21 cellular contexts compared by ENCODE assay signal in the genomic region with DNA sequence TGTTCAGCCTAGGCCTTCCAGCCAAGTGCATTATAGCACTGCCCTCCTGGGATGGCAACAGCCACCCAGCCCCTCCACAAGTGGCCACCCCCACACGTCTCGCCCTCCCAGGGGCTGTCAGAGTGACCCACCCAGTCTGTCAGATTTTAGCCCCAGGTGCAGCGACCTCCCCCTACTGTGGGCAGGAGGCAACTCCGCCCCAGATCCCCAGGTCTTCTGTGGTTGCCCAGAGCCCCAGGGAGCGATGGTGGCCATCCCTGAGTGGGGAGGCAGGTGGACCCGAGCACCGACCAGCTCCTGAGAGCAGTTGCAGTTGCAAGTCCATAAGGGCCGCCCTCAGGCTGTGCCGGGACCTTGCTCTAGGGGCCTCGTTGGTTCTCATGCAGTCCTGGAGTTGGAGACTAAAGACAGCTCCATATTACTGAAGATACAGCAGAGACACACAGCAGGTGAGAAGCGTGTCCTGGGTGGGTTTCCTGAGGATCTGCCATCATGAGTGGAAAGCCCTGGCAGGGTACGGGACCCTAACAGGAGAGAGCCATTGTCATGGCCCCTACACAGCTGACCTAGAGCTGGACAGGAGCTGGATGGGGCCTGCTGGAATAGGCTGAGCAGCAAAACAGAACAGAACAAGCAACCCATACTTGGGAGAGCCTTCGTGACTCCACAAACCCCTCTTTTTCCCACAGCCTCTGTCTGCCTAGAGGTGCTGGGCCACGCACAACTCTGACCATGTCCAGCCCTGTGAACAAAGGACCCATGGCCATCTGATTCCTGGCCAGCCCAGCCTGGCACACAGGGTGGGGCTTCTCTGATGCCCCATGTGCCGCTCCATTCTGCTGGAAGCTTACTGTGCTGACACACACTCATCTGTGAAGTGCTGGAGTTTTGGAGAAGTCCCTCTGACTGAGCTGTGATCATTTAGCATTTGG.
DNase-seq lines count a peak whose midpoint lies in the region; ATAC-seq and TF ChIP-seq lines count a peak whose summit lies in the region.
"Had no signal": no experiment of that assay in that cellular context is flagged by ENCODE, and none has a peak within 500 bp of the region (broad histone marks: within the 10 kb centered on the region; RNA-seq: fewer than 3 reads in every experiment).

No MANE protein-coding gene starts in this region.

- POLR2A ChIA-PET in WTC11 (lab: Charles Lee), result no interaction called here

- CTCF ChIA-PET in WTC11 (lab: Charles Lee), result no interaction called here

- H3K27ac Mint-ChIP-seq in WTC11, result no peak overlapping the region
- H3K27ac Mint-ChIP-seq: activated naive CD4-positive, alpha-beta T cell treated with anti-CD3 and anti-CD28 coated beads, Interleukin-2, amount 50 U/mL, for 24 hours; activated T-cell treated with anti-CD3 and anti-CD28 coated beads, Interleukin-2, amount 50 U/mL, for 72 hours had no signal

- peak; percentile 61 for DNase-seq in cardiac septum (ENCODE audit: low spot score)
- DNase-seq in left cardiac atrium, result no peak
- DNase-seq in WTC11 (ENCODE audit: low spot score), result peak; percentile 8
- peak; percentile 69 for DNase-seq in mesenteric fat pad (ENCODE audit: low spot score)
- no peak for DNase-seq in NCI-H1417 (lab: John Stamatoyannopoulos, UW)
- DNase-seq in SKM-1 treated with dmso at 0.1 percent for 144 hours (lab: John Stamatoyannopoulos, UW; ENCODE audit: unreplicated experiment), result no peak
- DNase-seq: ACHN; activated CD4-positive, alpha-beta T cell treated with anti-CD3 and anti-CD28 coated beads for 48 hours; activated T-cell treated with anti-CD3 and anti-CD28 coated beads, Interleukin-2, amount 50 U/mL, for 72 hours; amygdala; cortex of kidney; DMS53; esophagus squamous epithelium; NCI-H1105 treated with DMSO at 0.1 percent for 48 hours; NCI-H2029; NCI-H82; stimulated activated naive CD8-positive, alpha-beta T cell treated with anti-CD3 and anti-CD28 coated beads, Interleukin-15, Interleukin-2, amounts not matched to agents 100 U/mL and 50 U/mL, for 24 hours; T-helper 2 cell had no signal

- H3K9me3 Mint-ChIP-seq in WTC11, result no peaks in the 10 kb centered on the region
- H3K9me3 Mint-ChIP-seq: activated naive CD4-positive, alpha-beta T cell treated with anti-CD3 and anti-CD28 coated beads, Interleukin-2, amount 50 U/mL, for 24 hours; activated T-cell treated with anti-CD3 and anti-CD28 coated beads, Interleukin-2, amount 50 U/mL, for 72 hours had no signal

- peaks cover 21% of the 10 kb centered on the region for H3K4me1 Mint-ChIP-seq in WTC11
- H3K4me1 Mint-ChIP-seq: activated naive CD4-positive, alpha-beta T cell treated with anti-CD3 and anti-CD28 coated beads, Interleukin-2, amount 50 U/mL, for 24 hours had no signal

- intact Hi-C loops in cardiac septum (cut with DNase I), result no loop called here
- intact Hi-C loops in left cardiac atrium (cut with DNase I), result no loop called here

- ATAC-seq in left cardiac atrium (no peak), WTC11 (no peak), GM19455 (IDR thresholded peaks at IDR 0.05; ENCODE audit: unreplicated experiment) (no peak)
- ATAC-seq: activated T-cell treated with anti-CD3 and anti-CD28 coated beads, Interleukin-2, amount 50 U/mL, for 72 hours; K562 had no signal

- H3K4me3 Mint-ChIP-seq in WTC11, result no peak overlapping the region
- H3K4me3 Mint-ChIP-seq: activated naive CD4-positive, alpha-beta T cell treated with anti-CD3 and anti-CD28 coated beads, Interleukin-2, amount 50 U/mL, for 24 hours; activated T-cell treated with anti-CD3 and anti-CD28 coated beads, Interleukin-2, amount 50 U/mL, for 72 hours had no signal

- peaks cover 3% of the 10 kb centered on the region for H3K36me3 Mint-ChIP-seq in WTC11
- H3K36me3 Mint-ChIP-seq: activated naive CD4-positive, alpha-beta T cell treated with anti-CD3 and anti-CD28 coated beads, Interleukin-2, amount 50 U/mL, for 24 hours had no signal

- TF ChIP-seq CTCF in WTC11 (IDR thresholded peaks at IDR 0.05), result no peak

- H3K27me3 Mint-ChIP-seq in WTC11 (ENCODE audit: low read depth), result no peaks in the 10 kb centered on the region
- H3K27me3 Mint-ChIP-seq: activated naive CD4-positive, alpha-beta T cell treated with anti-CD3 and anti-CD28 coated beads, Interleukin-2, amount 50 U/mL, for 24 hours had no signal

TF ChIP-seq in WTC11, 78 proteins besides CTCF, POLR2A, EP300 and RAD21:
- no peak for TF ChIP-seq NFE2L1 (CRISPR knock-in tag; IDR thresholded peaks at IDR 0.05)
- no peak for TF ChIP-seq OVOL2 (CRISPR knock-in tag; IDR thresholded peaks at IDR 0.05; ENCODE audit: borderline replicate concordance)
- no peak for TF ChIP-seq NR2C2 (CRISPR knock-in tag; IDR thresholded peaks at IDR 0.05)
- no peak for TF ChIP-seq SP1 (CRISPR knock-in tag; conservative IDR thresholded peaks at IDR 0.05)
- no peak for TF ChIP-seq GRHL2 (CRISPR knock-in tag; IDR thresholded peaks at IDR 0.05; ENCODE audit: insufficient replicate concordance, severe bottlenecking)
- no peak for TF ChIP-seq ZNF423 (CRISPR knock-in tag; IDR thresholded peaks at IDR 0.05)
- TF ChIP-seq, protein P1, sequence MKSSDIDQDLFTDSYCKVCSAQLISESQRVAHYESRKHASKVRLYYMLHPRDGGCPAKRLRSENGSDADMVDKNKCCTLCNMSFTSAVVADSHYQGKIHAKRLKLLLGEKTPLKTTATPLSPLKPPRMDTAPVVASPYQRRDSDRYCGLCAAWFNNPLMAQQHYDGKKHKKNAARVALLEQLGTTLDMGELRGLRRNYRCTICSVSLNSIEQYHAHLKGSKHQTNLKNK (CRISPR knock-in tag; IDR thresholded peaks at IDR 0.05), result no peak
- no peak for TF ChIP-seq ZNF232 (CRISPR knock-in tag; IDR thresholded peaks at IDR 0.05)
- TF ChIP-seq, protein P2, sequence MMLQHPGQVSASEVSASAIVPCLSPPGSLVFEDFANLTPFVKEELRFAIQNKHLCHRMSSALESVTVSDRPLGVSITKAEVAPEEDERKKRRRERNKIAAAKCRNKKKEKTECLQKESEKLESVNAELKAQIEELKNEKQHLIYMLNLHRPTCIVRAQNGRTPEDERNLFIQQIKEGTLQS (CRISPR knock-in tag; conservative IDR thresholded peaks at IDR 0.05), result no peak
- TF ChIP-seq, protein P3, sequence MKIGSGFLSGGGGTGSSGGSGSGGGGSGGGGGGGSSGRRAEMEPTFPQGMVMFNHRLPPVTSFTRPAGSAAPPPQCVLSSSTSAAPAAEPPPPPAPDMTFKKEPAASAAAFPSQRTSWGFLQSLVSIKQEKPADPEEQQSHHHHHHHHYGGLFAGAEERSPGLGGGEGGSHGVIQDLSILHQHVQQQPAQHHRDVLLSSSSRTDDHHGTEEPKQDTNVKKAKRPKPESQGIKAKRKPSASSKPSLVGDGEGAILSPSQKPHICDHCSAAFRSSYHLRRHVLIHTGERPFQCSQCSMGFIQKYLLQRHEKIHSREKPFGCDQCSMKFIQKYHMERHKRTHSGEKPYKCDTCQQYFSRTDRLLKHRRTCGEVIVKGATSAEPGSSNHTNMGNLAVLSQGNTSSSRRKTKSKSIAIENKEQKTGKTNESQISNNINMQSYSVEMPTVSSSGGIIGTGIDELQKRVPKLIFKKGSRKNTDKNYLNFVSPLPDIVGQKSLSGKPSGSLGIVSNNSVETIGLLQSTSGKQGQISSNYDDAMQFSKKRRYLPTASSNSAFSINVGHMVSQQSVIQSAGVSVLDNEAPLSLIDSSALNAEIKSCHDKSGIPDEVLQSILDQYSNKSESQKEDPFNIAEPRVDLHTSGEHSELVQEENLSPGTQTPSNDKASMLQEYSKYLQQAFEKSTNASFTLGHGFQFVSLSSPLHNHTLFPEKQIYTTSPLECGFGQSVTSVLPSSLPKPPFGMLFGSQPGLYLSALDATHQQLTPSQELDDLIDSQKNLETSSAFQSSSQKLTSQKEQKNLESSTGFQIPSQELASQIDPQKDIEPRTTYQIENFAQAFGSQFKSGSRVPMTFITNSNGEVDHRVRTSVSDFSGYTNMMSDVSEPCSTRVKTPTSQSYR (CRISPR knock-in tag; IDR thresholded peaks at IDR 0.05), result no peak
- no peak for TF ChIP-seq ETV6 (CRISPR knock-in tag; IDR thresholded peaks at IDR 0.05)
- TF ChIP-seq FOXJ3 (CRISPR knock-in tag; IDR thresholded peaks at IDR 0.05; ENCODE audit: borderline replicate concordance), result no peak

Comparison
In these comparisons a context has a peak if more than half of its experiments do, and no peak if none do; other contexts are left out.
1. DNase-seq: peak in cardiac septum (single experiment), WTC11 (single experiment) and mesenteric fat pad (single experiment); none in left cardiac atrium (single experiment), NCI-H1417 (0 of 3) and SKM-1 treated with dmso at 0.1 percent for 144 hours (single experiment).